Comparison of ENCODE assay signal across 12 cellular contexts in genomic region chr4:36841583-36842326, GRCh38.
A peak's percentile ranks its signal among the peaks of the same experiment; 100 is the strongest.
DNase-seq lines count a peak whose midpoint lies in the region; ATAC-seq and TF ChIP-seq lines count a peak whose summit lies in the region.
"Had no signal": no experiment of that assay in that cellular context is flagged by ENCODE, and none has a peak within 500 bp of the region (broad histone marks: within the 10 kb centered on the region; RNA-seq: fewer than 3 reads in every experiment).

No MANE protein-coding gene starts in this region.

- H3K4me2 ChIP-seq in GM23338 = no peak overlapping the region

- no peaks in the 10 kb centered on the region; the same call in 1 of the 2 replicates for H3K4me1 ChIP-seq in GM23338 (ENCODE audit: insufficient read depth)
- no peaks in the 10 kb centered on the region for H3K4me1 ChIP-seq in CD8-positive, alpha-beta T cell (ENCODE audit: insufficient read depth, low read length)
- H3K4me1 ChIP-seq: colonic mucosa had no signal

- H2AFZ ChIP-seq in GM23338 = 0 out of 2 replicates have a peak overlapping the region, but pooled peaks have one; percentile 6

- POLR2A ChIA-PET in CD8-positive, alpha-beta T cell (lab: Charles Lee) = interaction anchor here (0.6 kb wide), 1 partner anchor 1411 kb away, joined by 3 read pairs; no protein-coding TSS in a partner anchor

- no peaks in the 10 kb centered on the region for H3K9me3 ChIP-seq in CD8-positive, alpha-beta T cell (ENCODE audit: low read length)
- H3K9me3 ChIP-seq: colonic mucosa had no signal

- no peaks in the 10 kb centered on the region; the same call in 2 of the 3 replicates for H3K4me1 Mint-ChIP-seq in GM23338
- no peaks in the 10 kb centered on the region for H3K4me1 Mint-ChIP-seq in CD8-positive, alpha-beta T cell (ENCODE audit: low read depth)
- H3K4me1 Mint-ChIP-seq in activated naive CD8-positive, alpha-beta T cell treated with anti-CD3 and anti-CD28 coated beads, Interleukin-2, amount 50 U/mL, for 24 hours = no peaks in the 10 kb centered on the region

- no peak for DNase-seq in GM23338 (ENCODE audit: low spot score)
- peak; percentile 45 for DNase-seq in KBM-7
- peak; percentile 61 for DNase-seq in fibroblast of pulmonary artery (ENCODE audit: low read depth)
- DNase-seq in GM19240 (ENCODE audit: insufficient read length, low spot score) = no peak
- no peak for DNase-seq in pons (ENCODE audit: low spot score)
- DNase-seq in CD8-positive, alpha-beta T cell = no peak
- no peak for DNase-seq in activated naive CD8-positive, alpha-beta T cell treated with anti-CD3 and anti-CD28 coated beads, Interleukin-2, amount 50 U/mL, for 24 hours
- DNase-seq: colonic mucosa, DMS79, head of caudate nucleus, mesendoderm had no signal

- intact Hi-C loops in CD8-positive, alpha-beta T cell (cut with DNase I, micrococcal nuclease) = no loop called here

- H3K36me3 ChIP-seq in GM23338 (ENCODE audit: insufficient read depth) = no peaks in the 10 kb centered on the region
- H3K36me3 ChIP-seq in CD8-positive, alpha-beta T cell (ENCODE audit: insufficient read depth, low read length) = no peaks in the 10 kb centered on the region
- H3K36me3 ChIP-seq: colonic mucosa had no signal

- no peaks in the 10 kb centered on the region for H3K27me3 ChIP-seq in GM23338 (ENCODE audit: insufficient read depth)
- H3K27me3 ChIP-seq in CD8-positive, alpha-beta T cell (ENCODE audit: insufficient read depth, low read length) = no peaks in the 10 kb centered on the region
- H3K27me3 ChIP-seq: colonic mucosa had no signal

- H3F3A ChIP-seq in GM23338 (replicated peaks; ENCODE audit: low read depth) = no peaks in the 10 kb centered on the region

- in situ Hi-C loops in KBM-7 (cut with MboI; ENCODE audit: low pct_unique_long_range_greater_than_20kb, low sequenced_read_pairs) = no loop called here

- CTCF ChIA-PET in CD8-positive, alpha-beta T cell (lab: Charles Lee) = no interaction called here

- H3K9me2 ChIP-seq in GM23338 (ENCODE audit: insufficient read depth) = no peaks in the 10 kb centered on the region

- no peak overlapping the region for H3K27ac ChIP-seq in GM23338 (ENCODE audit: low read depth)
- H3K27ac ChIP-seq in CD8-positive, alpha-beta T cell (ENCODE audit: low read depth, low read length) = no peak overlapping the region
- H3K27ac ChIP-seq: colonic mucosa had no signal

- no peak overlapping the region for H3K27ac Mint-ChIP-seq in GM23338
- H3K27ac Mint-ChIP-seq in CD8-positive, alpha-beta T cell = no peak overlapping the region
- H3K27ac Mint-ChIP-seq in activated naive CD8-positive, alpha-beta T cell treated with anti-CD3 and anti-CD28 coated beads, Interleukin-2, amount 50 U/mL, for 24 hours = no peak overlapping the region

- no peaks in the 10 kb centered on the region for H4K20me1 ChIP-seq in GM23338 (replicated peaks; ENCODE audit: insufficient read depth)

- H3K79me2 ChIP-seq in GM23338 (replicated peaks; ENCODE audit: insufficient read depth) = no peaks in the 10 kb centered on the region

- TF ChIP-seq CTCF in GM23338 (conservative IDR thresholded peaks at IDR 0.05; ENCODE audit: low read depth in 2 of 2) = no peak
- TF ChIP-seq CTCF in fibroblast of pulmonary artery (IDR thresholded peaks at IDR 0.05; ENCODE audit: low read length, missing control alignments) = no peak
- no peak for TF ChIP-seq CTCF in CD8-positive, alpha-beta T cell (IDR thresholded peaks at IDR 0.05)

- H3K36me3 Mint-ChIP-seq in GM23338 (ENCODE audit: low read depth) = no peaks in the 10 kb centered on the region
- H3K36me3 Mint-ChIP-seq in CD8-positive, alpha-beta T cell = no peaks in the 10 kb centered on the region
- H3K36me3 Mint-ChIP-seq in activated naive CD8-positive, alpha-beta T cell treated with anti-CD3 and anti-CD28 coated beads, Interleukin-2, amount 50 U/mL, for 24 hours (ENCODE audit: low read depth) = no peaks in the 10 kb centered on the region

- H3K4me3 Mint-ChIP-seq in GM23338 = no peak overlapping the region
- no peak overlapping the region for H3K4me3 Mint-ChIP-seq in CD8-positive, alpha-beta T cell
- H3K4me3 Mint-ChIP-seq in activated naive CD8-positive, alpha-beta T cell treated with anti-CD3 and anti-CD28 coated beads, Interleukin-2, amount 50 U/mL, for 24 hours = no peak overlapping the region

- H3K9me3 Mint-ChIP-seq in GM23338 = no peaks in the 10 kb centered on the region
- H3K9me3 Mint-ChIP-seq in CD8-positive, alpha-beta T cell = no peaks in the 10 kb centered on the region
- H3K9me3 Mint-ChIP-seq in activated naive CD8-positive, alpha-beta T cell treated with anti-CD3 and anti-CD28 coated beads, Interleukin-2, amount 50 U/mL, for 24 hours = peaks cover 4% of the 10 kb centered on the region

- H3K4me3 ChIP-seq in GM23338 (no peak overlapping the region), fibroblast of pulmonary artery (replicated peaks; ENCODE audit: low read depth, low read length) (no peak overlapping the region)
- H3K4me3 ChIP-seq in CD8-positive, alpha-beta T cell (ENCODE audit: low read depth, low read length) = no peak overlapping the region
- H3K4me3 ChIP-seq: colonic mucosa had no signal

- H3K27me3 Mint-ChIP-seq in GM23338 (ENCODE audit: insufficient read depth, low read depth, poor library complexity) = no peaks in the 10 kb centered on the region
- H3K27me3 Mint-ChIP-seq in CD8-positive, alpha-beta T cell (ENCODE audit: low read depth) = no peaks in the 10 kb centered on the region
- no peaks in the 10 kb centered on the region for H3K27me3 Mint-ChIP-seq in activated naive CD8-positive, alpha-beta T cell treated with anti-CD3 and anti-CD28 coated beads, Interleukin-2, amount 50 U/mL, for 24 hours

- ATAC-seq in GM18858 (IDR thresholded peaks at IDR 0.05; ENCODE audit: unreplicated experiment) = peak; percentile 64
- no peak for ATAC-seq in GM23338
- ATAC-seq in CD8-positive, alpha-beta T cell = no peak
- no peak for ATAC-seq in activated naive CD8-positive, alpha-beta T cell treated with anti-CD3 and anti-CD28 coated beads, Interleukin-2, amount 50 U/mL, for 24 hours

TF ChIP-seq in GM23338, 12 proteins besides CTCF, POLR2A, EP300 and RAD21 (continues in another document):
- TF ChIP-seq ZNF462 (CRISPR knock-in tag; IDR thresholded peaks at IDR 0.05) = no peak

Comparison
In these comparisons a context has a peak if more than half of its experiments do, and no peak if none do; other contexts are left out.
1. DNase-seq: peak in KBM-7 (single experiment) and fibroblast of pulmonary artery (single experiment); none in GM23338 (single experiment), GM19240 (single experiment), pons (single experiment), CD8-positive, alpha-beta T cell (0 of 7) and activated naive CD8-positive, alpha-beta T cell treated with anti-CD3 and anti-CD28 coated beads, Interleukin-2, amount 50 U/mL, for 24 hours (single experiment).